In genomic region chr5:115657125-115657882, GRCh38 we compare ENCODE assay signal across 2 cellular contexts.
A peak's percentile ranks its signal among the peaks of the same experiment; 100 is the strongest.
TF ChIP-seq lines count a peak whose summit lies in the region.

No MANE protein-coding gene starts in this region.

TF ChIP-seq in A549, 52 proteins besides CTCF, POLR2A, EP300 and RAD21:
- TF ChIP-seq, protein P1, sequence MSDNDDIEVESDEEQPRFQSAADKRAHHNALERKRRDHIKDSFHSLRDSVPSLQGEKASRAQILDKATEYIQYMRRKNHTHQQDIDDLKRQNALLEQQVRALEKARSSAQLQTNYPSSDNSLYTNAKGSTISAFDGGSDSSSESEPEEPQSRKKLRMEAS (IDR thresholded peaks at IDR 0.05) = no peak
- TF ChIP-seq KDM1A (IDR thresholded peaks at IDR 0.05; ENCODE audit: low read depth) (no peak), CEBPB (IDR thresholded peaks at IDR 0.05) (0 out of 4 replicates have a peak, but pooled peaks of 1 of the 2 experiments have one; percentile 59)

TF ChIP-seq in HepG2, 621 proteins besides CTCF, POLR2A, EP300 and RAD21:
- peak; percentile 31; the same call in 1 of the 2 replicates for TF ChIP-seq CEBPB (IDR thresholded peaks at IDR 0.05; ENCODE audit: borderline replicate concordance, low read depth, low read length)
- TF ChIP-seq ZFP41 (CRISPR knock-in tag; IDR thresholded peaks at IDR 0.05; ENCODE audit: borderline replicate concordance) = no peak
TF ChIP-seq in HepG2: peak in this region for 1.
